Comparison of ENCODE assay signal across 9 cellular contexts in genomic region chr1:70486676-70487470, GRCh38.
DNase-seq lines count a peak whose midpoint lies in the region; TF ChIP-seq lines count a peak whose summit lies in the region.
"Had no signal": no experiment of that assay in that cellular context is flagged by ENCODE, and none has a peak within 500 bp of the region (broad histone marks: within the 10 kb centered on the region; RNA-seq: fewer than 3 reads in every experiment).

No MANE protein-coding gene starts in this region.

- H3K4me1 ChIP-seq in suprapubic skin = no peaks in the 10 kb centered on the region

- DNase-seq in AG09309 (ENCODE audit: low read depth) (peak; percentile 62), LNCaP clone FGC (ENCODE audit: low read depth) (peak; percentile 18), cardiac fibroblast (ENCODE audit: low read depth in 2 of 2) (peak; percentile 74 to 83), mucosa of gallbladder (ENCODE audit: low spot score) (peak; percentile 25), NAMALWA (ENCODE audit: low spot score) (no peak), SHP77 (lab: John Stamatoyannopoulos, UW) (no peak), amniotic stem cell (lab: John Stamatoyannopoulos, UW) (no peak), suprapubic skin (ENCODE audit: low spot score in 2 of 2) (no peak)

- H3K4me3 ChIP-seq in AG09309 (ENCODE audit: control insufficient read depth, low read depth, low read length) = no peak overlapping the region
- no peak overlapping the region for H3K4me3 ChIP-seq in LNCaP clone FGC (ENCODE audit: low read depth, low read length)
- no peak overlapping the region for H3K4me3 ChIP-seq in cardiac fibroblast (replicated peaks in 1 of 2; ENCODE audit: low read depth in 2 of 2, low read length in 2 of 2)
- no peak overlapping the region for H3K4me3 ChIP-seq in suprapubic skin
- H3K4me3 ChIP-seq: SK-N-MC had no signal

- WGBS in suprapubic skin = 73% methylated on average over 2 of the region's 2 CpGs

- no peak overlapping the region for H3K27ac ChIP-seq in suprapubic skin
- H3K27ac ChIP-seq: SK-N-MC had no signal

- H3K36me3 ChIP-seq in suprapubic skin = no peaks in the 10 kb centered on the region

- no peak for TF ChIP-seq POLR2A in suprapubic skin (IDR thresholded peaks at IDR 0.05)

- no peak for TF ChIP-seq EP300 in suprapubic skin (IDR thresholded peaks at IDR 0.05)

- no peaks in the 10 kb centered on the region for H3K27me3 ChIP-seq in suprapubic skin

- no peak for TF ChIP-seq CTCF in AG09309 (IDR thresholded peaks at IDR 0.05; ENCODE audit: control insufficient read depth, insufficient read depth, low read depth, low read length, missing control alignments)
- TF ChIP-seq CTCF in LNCaP clone FGC (IDR thresholded peaks at IDR 0.05; ENCODE audit: control insufficient read depth, extremely low read depth, insufficient read depth) = no peak
- no peak for TF ChIP-seq CTCF in cardiac fibroblast (IDR thresholded peaks at IDR 0.05; ENCODE audit: low read depth, low read length)
- no peak for TF ChIP-seq CTCF in suprapubic skin (IDR thresholded peaks at IDR 0.05)

- no peaks in the 10 kb centered on the region for H3K9me3 ChIP-seq in suprapubic skin

Comparison
In these comparisons a context has a peak if more than half of its experiments do, and no peak if none do; other contexts are left out.
1. DNase-seq: peak in AG09309 (single experiment), LNCaP clone FGC (single experiment), cardiac fibroblast (2 of 2) and mucosa of gallbladder (single experiment); none in NAMALWA (single experiment), SHP77 (0 of 2), amniotic stem cell (single experiment) and suprapubic skin (0 of 2).